Comparison of ENCODE assay signal across 8 cellular contexts in the genomic region with DNA sequence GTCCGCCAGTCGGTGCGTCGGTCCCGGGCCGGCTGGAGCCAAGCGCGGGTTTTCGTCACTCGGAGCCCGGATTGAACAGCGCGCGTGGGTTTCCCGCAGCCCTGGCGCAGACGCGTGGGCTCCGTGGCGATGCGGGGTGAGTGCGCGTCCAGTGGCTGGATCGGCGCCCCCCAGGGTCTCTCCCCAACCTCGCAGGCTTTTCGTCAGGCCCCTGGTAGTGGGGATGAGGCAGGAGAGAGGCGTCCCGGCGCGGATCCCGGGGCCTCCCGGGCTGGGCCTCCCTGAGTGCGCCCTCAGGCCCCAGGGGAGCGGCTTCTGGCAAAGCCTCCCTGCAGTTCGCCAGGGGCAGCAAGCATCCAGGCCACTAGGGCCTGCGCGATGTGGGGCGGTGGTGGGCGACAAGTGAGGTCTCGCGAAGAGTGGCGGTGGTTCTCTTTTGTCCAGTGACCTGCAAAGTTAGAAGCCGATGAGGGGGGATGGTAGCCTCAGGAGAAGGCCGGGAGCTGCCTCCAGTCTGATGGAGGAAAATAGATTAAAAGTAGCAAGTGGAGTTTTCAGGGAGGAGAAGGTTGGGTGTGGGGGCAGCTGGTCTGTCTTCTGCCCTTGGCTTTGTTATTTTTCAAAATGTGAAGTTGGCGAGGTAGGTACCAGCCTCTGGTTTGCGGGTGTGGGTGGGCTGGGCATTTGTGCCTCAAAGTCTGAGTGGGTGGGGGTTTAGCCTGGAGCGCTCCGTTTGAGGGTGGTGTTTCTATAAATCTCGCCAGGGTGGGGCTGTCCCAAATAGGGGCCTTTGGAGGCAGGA. TPM values are rescaled to one million over a fixed set of nuclear protein-coding genes. Genes with fewer than 3 reads are reported as not detected.
DNase-seq lines count a peak whose midpoint lies in the region; ATAC-seq and TF ChIP-seq lines count a peak whose summit lies in the region.

No MANE protein-coding gene starts in this region.

- no peaks in the 10 kb centered on the region; the same call in 1 of the 2 replicates for H3K79me2 ChIP-seq in SK-N-SH (ENCODE audit: insufficient read depth)

- H4K20me1 ChIP-seq in SK-N-SH (ENCODE audit: insufficient read depth): no peaks in the 10 kb centered on the region

- CTCF ChIA-PET in SK-N-SH (lab: Yijun Ruan, JAX): interaction anchor here (0.9 to 2.0 kb wide), 5 partner anchors 9 to 166 kb away, joined by 3 to 4 read pairs (median 3); no protein-coding TSS in a partner anchor

- peak overlapping the region; percentile 59 for H3K9ac ChIP-seq in SK-N-SH
- H3K9ac ChIP-seq in rectal smooth muscle tissue (ENCODE audit: low read length): no peak overlapping the region

- H3K27me3 ChIP-seq in SK-N-SH (ENCODE audit: insufficient read depth) (no peaks in the 10 kb centered on the region), rectal smooth muscle tissue (ENCODE audit: control insufficient read depth, insufficient read depth, low read length) (peaks cover 19% of the 10 kb centered on the region)

- peaks cover 0 to 30% of the 10 kb centered on the region in 2 experiments; a peak in 2 of 4 replicates for H3K4me1 ChIP-seq in SK-N-SH (ENCODE audit: control insufficient read depth in 1 of 2, insufficient read depth in 2 of 2, low read depth in 1 of 2, low read length in 1 of 2)
- H3K4me1 ChIP-seq in rectal smooth muscle tissue (ENCODE audit: control insufficient read depth, insufficient read depth, low read length): no peaks in the 10 kb centered on the region

- TF ChIP-seq EP300 in SK-N-SH (IDR thresholded peaks at IDR 0.05; ENCODE audit: borderline replicate concordance in 1 of 2, low read depth in 1 of 2, low read length in 1 of 2): no peak

- DNase-seq in GM10266 (ENCODE audit: extremely low spot score) (peak; percentile 46), SK-N-SH (peak; percentile 72), foreskin fibroblast (peak in 1 of 2 donors; percentile 69), retina (no peak), DMS53 treated with DMSO at 0.1 percent for 48 hours (lab: John Stamatoyannopoulos, UW; ENCODE audit: unreplicated experiment) (no peak)
- DNase-seq in stimulated activated naive CD4-positive, alpha-beta T cell treated with Interleukin-2 at 50 U/mL for 16 hours (lab: John Stamatoyannopoulos, UW): no peak

- ATAC-seq in GM21619 (IDR thresholded peaks at IDR 0.05; ENCODE audit: unreplicated experiment): no peak

- peak overlapping the region; percentile 86 for H3K4me2 ChIP-seq in SK-N-SH

- peak overlapping the region; percentile 60 to 62 for H3K4me3 ChIP-seq in SK-N-SH (ENCODE audit: low read depth in 2 of 2, low read length in 1 of 2)
- peak overlapping the region; percentile 62 to 71 for H3K4me3 ChIP-seq in foreskin fibroblast (ENCODE audit: low read depth in 1 of 2, low read length in 2 of 2)
- peak overlapping the region; percentile 64 for H3K4me3 ChIP-seq in rectal smooth muscle tissue (ENCODE audit: low read length)

- H3K27ac ChIP-seq in SK-N-SH (ENCODE audit: low read depth in 2 of 2, low read length in 1 of 2) (peak overlapping the region in 1 of 2 experiments; percentile 25; a peak in 1 of 4 replicates), rectal smooth muscle tissue (ENCODE audit: low read depth, low read length) (no peak overlapping the region)

- H3F3A ChIP-seq in SK-N-SH (replicated peaks; ENCODE audit: insufficient read depth): peaks cover 18% of the 10 kb centered on the region

- H3K36me3 ChIP-seq in SK-N-SH (replicated peaks in 1 of 2; ENCODE audit: control insufficient read depth in 1 of 2, insufficient read depth in 2 of 2, low read length in 1 of 2) (no peaks in the 10 kb centered on the region), rectal smooth muscle tissue (ENCODE audit: control insufficient read depth, insufficient read depth, low read length) (no peaks in the 10 kb centered on the region)

- TF ChIP-seq CTCF in GM10266 (IDR thresholded peaks at IDR 0.05; ENCODE audit: control insufficient read depth, insufficient read depth, low read depth, missing control alignments) (no peak), SK-N-SH (IDR thresholded peaks at IDR 0.05) (no peak), foreskin fibroblast (IDR thresholded peaks at IDR 0.05; ENCODE audit: low read depth, low read length) (no peak)

- POLR2A ChIA-PET in SK-N-SH (lab: Yijun Ruan, JAX): no interaction called here

- peak overlapping the region; percentile 83; the same call in 1 of the 2 replicates for H2AFZ ChIP-seq in SK-N-SH (ENCODE audit: low read depth)

- no peaks in the 10 kb centered on the region for H3K9me3 ChIP-seq in SK-N-SH

- WGBS in SK-N-SH (ENCODE audit: low lambda C conversion rate): 51% methylated on average over 20 of the region's 50 CpGs

- TF ChIP-seq RAD21 in SK-N-SH (IDR thresholded peaks at IDR 0.05; ENCODE audit: low read length): no peak

- no peaks in the 10 kb centered on the region for H3K9me2 ChIP-seq in SK-N-SH

TF ChIP-seq in SK-N-SH, 30 proteins besides CTCF, POLR2A, EP300 and RAD21 (continues in another document):
- TF ChIP-seq CHD2 (IDR thresholded peaks at IDR 0.05; ENCODE audit: low read length, partially characterized antibody) (no peak), TEAD4 (IDR thresholded peaks at IDR 0.05; ENCODE audit: borderline replicate concordance, insufficient read depth) (no peak), SMC3 (IDR thresholded peaks at IDR 0.05; ENCODE audit: low read depth, low read length) (no peak), JUND (IDR thresholded peaks at IDR 0.05) (no peak), ELF1 (IDR thresholded peaks at IDR 0.05) (no peak), YY1 (IDR thresholded peaks at IDR 0.05; ENCODE audit: low read depth) (no peak), RXRA (IDR thresholded peaks at IDR 0.05; ENCODE audit: borderline replicate concordance, low read depth) (no peak), TCF12 (IDR thresholded peaks at IDR 0.05) (no peak), RFX5 (IDR thresholded peaks at IDR 0.05; ENCODE audit: low read length) (no peak), GATA2 (CRISPR knock-in tag; IDR thresholded peaks at IDR 0.05) (no peak), NFIC (IDR thresholded peaks at IDR 0.05; ENCODE audit: borderline replicate concordance) (no peak), NRF1 (IDR thresholded peaks at IDR 0.05; ENCODE audit: low read depth, low read length) (no peak), EZH2phosphoT487 (IDR thresholded peaks at IDR 0.05; ENCODE audit: borderline replicate concordance, low read depth) (no peak), SIN3A (IDR thresholded peaks at IDR 0.05; ENCODE audit: borderline replicate concordance, low read depth, low read length) (no peak), FOXJ3 (CRISPR knock-in tag; IDR thresholded peaks at IDR 0.05) (no peak)
- TF ChIP-seq, protein P1, sequence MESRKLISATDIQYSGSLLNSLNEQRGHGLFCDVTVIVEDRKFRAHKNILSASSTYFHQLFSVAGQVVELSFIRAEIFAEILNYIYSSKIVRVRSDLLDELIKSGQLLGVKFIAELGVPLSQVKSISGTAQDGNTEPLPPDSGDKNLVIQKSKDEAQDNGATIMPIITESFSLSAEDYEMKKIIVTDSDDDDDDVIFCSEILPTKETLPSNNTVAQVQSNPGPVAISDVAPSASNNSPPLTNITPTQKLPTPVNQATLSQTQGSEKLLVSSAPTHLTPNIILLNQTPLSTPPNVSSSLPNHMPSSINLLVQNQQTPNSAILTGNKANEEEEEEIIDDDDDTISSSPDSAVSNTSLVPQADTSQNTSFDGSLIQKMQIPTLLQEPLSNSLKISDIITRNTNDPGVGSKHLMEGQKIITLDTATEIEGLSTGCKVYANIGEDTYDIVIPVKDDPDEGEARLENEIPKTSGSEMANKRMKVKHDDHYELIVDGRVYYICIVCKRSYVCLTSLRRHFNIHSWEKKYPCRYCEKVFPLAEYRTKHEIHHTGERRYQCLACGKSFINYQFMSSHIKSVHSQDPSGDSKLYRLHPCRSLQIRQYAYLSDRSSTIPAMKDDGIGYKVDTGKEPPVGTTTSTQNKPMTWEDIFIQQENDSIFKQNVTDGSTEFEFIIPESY (IDR thresholded peaks at IDR 0.05; ENCODE audit: borderline replicate concordance, low read depth): no peak
- TF ChIP-seq, protein P2, sequence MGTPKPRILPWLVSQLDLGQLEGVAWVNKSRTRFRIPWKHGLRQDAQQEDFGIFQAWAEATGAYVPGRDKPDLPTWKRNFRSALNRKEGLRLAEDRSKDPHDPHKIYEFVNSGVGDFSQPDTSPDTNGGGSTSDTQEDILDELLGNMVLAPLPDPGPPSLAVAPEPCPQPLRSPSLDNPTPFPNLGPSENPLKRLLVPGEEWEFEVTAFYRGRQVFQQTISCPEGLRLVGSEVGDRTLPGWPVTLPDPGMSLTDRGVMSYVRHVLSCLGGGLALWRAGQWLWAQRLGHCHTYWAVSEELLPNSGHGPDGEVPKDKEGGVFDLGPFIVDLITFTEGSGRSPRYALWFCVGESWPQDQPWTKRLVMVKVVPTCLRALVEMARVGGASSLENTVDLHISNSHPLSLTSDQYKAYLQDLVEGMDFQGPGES (IDR thresholded peaks at IDR 0.05; ENCODE audit: low read depth, low read length): no peak
- TF ChIP-seq, protein P3, sequence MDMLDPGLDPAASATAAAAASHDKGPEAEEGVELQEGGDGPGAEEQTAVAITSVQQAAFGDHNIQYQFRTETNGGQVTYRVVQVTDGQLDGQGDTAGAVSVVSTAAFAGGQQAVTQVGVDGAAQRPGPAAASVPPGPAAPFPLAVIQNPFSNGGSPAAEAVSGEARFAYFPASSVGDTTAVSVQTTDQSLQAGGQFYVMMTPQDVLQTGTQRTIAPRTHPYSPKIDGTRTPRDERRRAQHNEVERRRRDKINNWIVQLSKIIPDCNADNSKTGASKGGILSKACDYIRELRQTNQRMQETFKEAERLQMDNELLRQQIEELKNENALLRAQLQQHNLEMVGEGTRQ (IDR thresholded peaks at IDR 0.05; ENCODE audit: borderline replicate concordance, low read depth, low read length): no peak
- TF ChIP-seq, protein P4, sequence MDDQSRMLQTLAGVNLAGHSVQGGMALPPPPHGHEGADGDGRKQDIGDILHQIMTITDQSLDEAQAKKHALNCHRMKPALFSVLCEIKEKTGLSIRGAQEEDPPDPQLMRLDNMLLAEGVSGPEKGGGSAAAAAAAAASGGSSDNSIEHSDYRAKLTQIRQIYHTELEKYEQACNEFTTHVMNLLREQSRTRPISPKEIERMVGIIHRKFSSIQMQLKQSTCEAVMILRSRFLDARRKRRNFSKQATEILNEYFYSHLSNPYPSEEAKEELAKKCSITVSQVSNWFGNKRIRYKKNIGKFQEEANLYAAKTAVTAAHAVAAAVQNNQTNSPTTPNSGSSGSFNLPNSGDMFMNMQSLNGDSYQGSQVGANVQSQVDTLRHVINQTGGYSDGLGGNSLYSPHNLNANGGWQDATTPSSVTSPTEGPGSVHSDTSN (IDR thresholded peaks at IDR 0.05): no peak

RNA-seq across cellular contexts. Expression of a gene that starts 1.6 kb away (rescaled TPM):
- polyA plus RNA-seq in SK-N-SH (2012; rRNA removed): 6.1 and 15.4 TPM in 2 replicates
- 8.1 and 12.1 TPM in 2 replicates for polyA plus RNA-seq in SK-N-SH (2012; cell fraction: cytosol; rRNA removed)
- 10.7 and 19.5 TPM in 2 replicates for polyA plus RNA-seq in SK-N-SH (2012; cell fraction: nucleus; rRNA removed)

Comparison
In these comparisons a context has a peak if more than half of its experiments do, and no peak if none do; other contexts are left out.
1. DNase-seq: peak in GM10266 (single experiment) and SK-N-SH (single experiment); none in stimulated activated naive CD4-positive, alpha-beta T cell treated with Interleukin-2 at 50 U/mL for 16 hours (single experiment), retina (single experiment) and DMS53 treated with DMSO at 0.1 percent for 48 hours (single experiment).
2. Peak in every context shown above with its lines, with median percentiles within 50 percentile points of each other: H3K4me3 ChIP-seq.